Comparison of ENCODE assay signal across 9 cellular contexts in the genomic region with DNA sequence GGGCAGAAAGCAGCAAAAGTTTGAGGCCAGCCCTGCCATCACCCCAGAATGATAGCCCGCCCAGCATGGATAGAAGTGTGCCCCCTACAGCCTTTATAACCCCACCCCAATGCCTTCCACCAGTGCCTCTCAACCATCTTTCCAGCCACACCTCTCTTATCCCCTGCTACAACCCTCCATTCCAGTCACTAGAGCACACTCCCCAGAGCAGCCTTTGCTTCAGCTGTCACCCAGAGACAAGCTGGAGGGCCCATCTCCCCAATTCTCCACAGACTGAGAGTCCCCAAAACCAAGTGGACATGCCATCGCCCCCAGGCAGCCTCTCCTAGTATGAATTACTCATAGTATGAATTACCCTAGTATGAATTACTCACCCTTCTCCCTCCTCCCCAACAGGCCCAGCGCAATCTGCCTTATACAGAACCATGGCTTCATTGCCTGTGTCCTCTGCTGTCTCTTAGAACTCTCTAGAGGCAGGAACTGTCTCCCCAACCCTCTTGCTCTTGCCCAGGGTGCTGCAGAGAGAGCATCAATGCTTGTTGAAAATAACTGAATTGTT. TPM values are rescaled to one million over a fixed set of nuclear protein-coding genes. Genes with fewer than 3 reads are reported as not detected.
DNase-seq lines count a peak whose midpoint lies in the region; ATAC-seq and TF ChIP-seq lines count a peak whose summit lies in the region.
"Had no signal": no experiment of that assay in that cellular context is flagged by ENCODE, and none has a peak within 500 bp of the region (broad histone marks: within the 10 kb centered on the region; RNA-seq: fewer than 3 reads in every experiment).

No MANE protein-coding gene starts in this region.

- H3K4me3 Mint-ChIP-seq in T-helper 2 cell treated with Interferon-gamma antibody and Interleukin-4, amounts not matched to agents 5 μg/mL and 100 μg/mL, for 36 hours: peak overlapping the region; percentile 79

- no peak for DNase-seq in T-helper 2 cell treated with Interferon-gamma antibody and Interleukin-4, amounts not matched to agents 5 μg/mL and 100 μg/mL, for 36 hours (ENCODE audit: low spot score)
- no peak for DNase-seq in T-helper 2 cell
- DNase-seq in activated naive CD4-positive, alpha-beta T cell treated with anti-CD3 and anti-CD28 coated beads, Interleukin-2, amount 50 U/mL, for 16 hours: peak; percentile 38
- no peak for DNase-seq in left lung
- no peak for DNase-seq in substantia nigra (lab: John Stamatoyannopoulos, UW)
- no peak for DNase-seq in NCI-H1436 treated with DMSO at 0.1 percent for 48 hours (lab: John Stamatoyannopoulos, UW)
- DNase-seq: NCI-H524 treated with DMSO at 0.1 percent for 48 hours had no signal

- H3K9me3 Mint-ChIP-seq in T-helper 2 cell treated with Interferon-gamma antibody and Interleukin-4, amounts not matched to agents 5 μg/mL and 100 μg/mL, for 36 hours: no peaks in the 10 kb centered on the region

- H3K27ac Mint-ChIP-seq in T-helper 2 cell treated with Interferon-gamma antibody and Interleukin-4, amounts not matched to agents 5 μg/mL and 100 μg/mL, for 36 hours: peak overlapping the region; percentile 86

- intact Hi-C loops in left lung (cut with DNase I): no loop called here

- TF ChIP-seq CTCF in left lung (IDR thresholded peaks at IDR 0.05): no peak

- no peak for ATAC-seq in left lung
- no peak for ATAC-seq in HG03469 (IDR thresholded peaks at IDR 0.05; ENCODE audit: unreplicated experiment)
- no peak for ATAC-seq in HG02938 (IDR thresholded peaks at IDR 0.05; ENCODE audit: unreplicated experiment)

- peaks cover 86 to 99% of the 10 kb centered on the region in 2 donors for H3K4me1 ChIP-seq in left lung

- no peak overlapping the region for H3K4me3 ChIP-seq in left lung

- H3K27ac ChIP-seq in left lung (peak overlapping the region; percentile 87 to 99), substantia nigra (ENCODE audit: low read depth, low read length, poor library complexity, severe bottlenecking) (peak overlapping the region; percentile 35)

- no peaks in the 10 kb centered on the region for H3K27me3 Mint-ChIP-seq in T-helper 2 cell treated with Interferon-gamma antibody and Interleukin-4, amounts not matched to agents 5 μg/mL and 100 μg/mL, for 36 hours (ENCODE audit: low read depth)

- H3K9me3 ChIP-seq in left lung: no peaks in the 10 kb centered on the region

- peaks cover 74% of the 10 kb centered on the region for H3K4me1 Mint-ChIP-seq in T-helper 2 cell treated with Interferon-gamma antibody and Interleukin-4, amounts not matched to agents 5 μg/mL and 100 μg/mL, for 36 hours (ENCODE audit: low read depth)

- peaks cover 0 to 15% of the 10 kb centered on the region in 2 donors for H3K36me3 ChIP-seq in left lung

- H3K36me3 Mint-ChIP-seq in T-helper 2 cell treated with Interferon-gamma antibody and Interleukin-4, amounts not matched to agents 5 μg/mL and 100 μg/mL, for 36 hours (ENCODE audit: low read depth): peaks cover 51% of the 10 kb centered on the region

- H3K27me3 ChIP-seq in left lung: no peaks in the 10 kb centered on the region

RNA-seq across cellular contexts. Expression of a gene that starts 24.9 kb away (rescaled TPM):
- total RNA-seq in left lung: 100 to 1,000 TPM; 754 to 761 TPM
